In genomic region chr3:113744941-113745272, GRCh38 we compare ENCODE assay signal across 8 cellular contexts. TPM values are rescaled to one million over a fixed set of nuclear protein-coding genes. Genes with fewer than 3 reads are reported as not detected.
DNase-seq lines count a peak whose midpoint lies in the region; ATAC-seq, FAIRE-seq and TF ChIP-seq lines count a peak whose summit lies in the region.

No MANE protein-coding gene starts in this region.

- ATAC-seq in naive thymus-derived CD8-positive, alpha-beta T cell, result no peak

- peaks cover 91% of the 10 kb centered on the region for H3K79me2 ChIP-seq in Karpas-422 (ENCODE audit: low read length)

- H3K27ac ChIP-seq in Karpas-422 (ENCODE audit: low read length), result peak overlapping the region; percentile 1; the same call in 1 of the 2 replicates
- H3K27ac ChIP-seq in coronary artery, result peak overlapping the region; percentile 89 to 98

- no peak for FAIRE-seq in frontal cortex (lab: Jason Lieb, UNC)

- H3K9me3 Mint-ChIP-seq in naive thymus-derived CD8-positive, alpha-beta T cell, result no peaks in the 10 kb centered on the region

- no peak overlapping the region for H2AFZ ChIP-seq in Karpas-422 (ENCODE audit: low read length)

- no peaks in the 10 kb centered on the region; the same call in 1 of the 2 replicates for H3K4me1 ChIP-seq in BE2C
- H3K4me1 ChIP-seq in Karpas-422 (ENCODE audit: low read length), result peaks cover 72% of the 10 kb centered on the region

- H4K20me1 ChIP-seq in Karpas-422 (ENCODE audit: insufficient read depth, low read depth, low read length), result peaks cover 31% of the 10 kb centered on the region

- DNase-seq in BE2C (no peak), Karpas-422 (no peak), coronary artery (ENCODE audit: low spot score) (no peak), GM03348 (ENCODE audit: low spot score) (no peak), RPMI8226 (no peak), frontal cortex (ENCODE audit: low spot score in 2 of 2) (no peak)
- no peak for DNase-seq in naive thymus-derived CD8-positive, alpha-beta T cell
- no peak for DNase-seq in central memory CD4-positive, alpha-beta T cell

- POLR2A ChIA-PET in naive thymus-derived CD8-positive, alpha-beta T cell (lab: Charles Lee), result interaction anchor here (0.9 to 3.7 kb wide), 8 partner anchors 8 to 473 kb away, joined by 3 to 82 read pairs (median 5); partner anchors contain the start of genes SPICE1 and USF3

- no peaks in the 10 kb centered on the region for H3K27me3 Mint-ChIP-seq in naive thymus-derived CD8-positive, alpha-beta T cell

- peaks cover 8% of the 10 kb centered on the region for H3K36me3 ChIP-seq in BE2C
- H3K36me3 ChIP-seq in Karpas-422 (ENCODE audit: insufficient read depth, low read length), result peaks cover 15% of the 10 kb centered on the region; the same call in 1 of the 2 replicates

- H3K27me3 ChIP-seq in BE2C, result no peaks in the 10 kb centered on the region
- no peaks in the 10 kb centered on the region for H3K27me3 ChIP-seq in Karpas-422 (ENCODE audit: low read length)

- H3K4me2 ChIP-seq in Karpas-422 (ENCODE audit: low read depth, low read length, poor library complexity, severe bottlenecking), result peak overlapping the region; percentile 99

- peak overlapping the region; percentile 93 to 100 (median 98) for H3K4me3 Mint-ChIP-seq in naive thymus-derived CD8-positive, alpha-beta T cell

- peaks cover 0 to 10% (median 0%) of the 10 kb centered on the region in 3 donors for H3K36me3 Mint-ChIP-seq in naive thymus-derived CD8-positive, alpha-beta T cell

- peak overlapping the region; percentile 81 for H3K9ac ChIP-seq in Karpas-422 (ENCODE audit: low read length)

- H3K4me3 ChIP-seq in BE2C (ENCODE audit: low read depth, low read length), result peak overlapping the region; percentile 94
- peak overlapping the region; percentile 94 for H3K4me3 ChIP-seq in Karpas-422 (ENCODE audit: low read length)
- H3K4me3 ChIP-seq in coronary artery, result peak overlapping the region; percentile 96

- H3K27ac Mint-ChIP-seq in naive thymus-derived CD8-positive, alpha-beta T cell, result peak overlapping the region; percentile 95 to 100 (median 100)

- TF ChIP-seq CTCF in BE2C (IDR thresholded peaks at IDR 0.05; ENCODE audit: low read depth, low read length) (no peak), coronary artery (IDR thresholded peaks at IDR 0.05) (no peak)

- peaks cover 35 to 79% (median 70%) of the 10 kb centered on the region in 4 donors for H3K4me1 Mint-ChIP-seq in naive thymus-derived CD8-positive, alpha-beta T cell

- H3K9me2 ChIP-seq in Karpas-422 (replicated peaks; ENCODE audit: insufficient read depth, low read length), result no peaks in the 10 kb centered on the region

- no peaks in the 10 kb centered on the region for H3K9me3 ChIP-seq in BE2C
- H3K9me3 ChIP-seq in Karpas-422 (ENCODE audit: low read length), result no peaks in the 10 kb centered on the region

RNA-seq across cellular contexts. Expression of gene NAA50, which starts 1.1 kb away (rescaled TPM):
- 115 TPM for polyA plus RNA-seq in BE2C (2012; ENCODE audit: insufficient read depth, insufficient read length, low read depth)
- total RNA-seq in Karpas-422 (2014; rRNA removed; shearing (Covaris generic); ENCODE audit: low replicate concordance), result 181 and 206 TPM in 2 replicates
- total RNA-seq in naive thymus-derived CD8-positive, alpha-beta T cell, result 10 to 100 TPM; 57.9 to 63.2 TPM
- 10 to 100 TPM; 41.9 to 65.9 (median 62.4) TPM for polyA plus RNA-seq in naive thymus-derived CD8-positive, alpha-beta T cell
- 60.7 TPM for total RNA-seq in frontal cortex

RNA-seq across cellular contexts. Expression of gene ATP6V1A, which starts 1.9 kb away (rescaled TPM):
- polyA plus RNA-seq in BE2C (2012; ENCODE audit: insufficient read depth, insufficient read length, low read depth), result 24.4 TPM
- 25.0 and 39.7 TPM in 2 replicates for total RNA-seq in Karpas-422 (2014; rRNA removed; shearing (Covaris generic); ENCODE audit: low replicate concordance)
- 10 to 100 TPM; 23.0 to 23.5 TPM for total RNA-seq in naive thymus-derived CD8-positive, alpha-beta T cell
- polyA plus RNA-seq in naive thymus-derived CD8-positive, alpha-beta T cell, result 10 to 100 TPM; 29.6 to 36.9 (median 34.8) TPM
- 257 TPM for total RNA-seq in frontal cortex

RNA-seq across cellular contexts. Expression of gene USF3, which starts 48.5 kb away (rescaled TPM):
- 3.8 TPM for polyA plus RNA-seq in BE2C (2012; ENCODE audit: insufficient read depth, insufficient read length, low read depth)
- total RNA-seq in Karpas-422 (2014; rRNA removed; shearing (Covaris generic); ENCODE audit: low replicate concordance), result 11.9 and 32.2 TPM in 2 replicates
- total RNA-seq in naive thymus-derived CD8-positive, alpha-beta T cell, result 10 to 100 TPM; 23.6 to 25.2 TPM
- polyA plus RNA-seq in naive thymus-derived CD8-positive, alpha-beta T cell, result 1 to 10 TPM; 2.4 to 4.3 (median 4.1) TPM
- 13.5 TPM for total RNA-seq in frontal cortex
